In the genomic region with DNA sequence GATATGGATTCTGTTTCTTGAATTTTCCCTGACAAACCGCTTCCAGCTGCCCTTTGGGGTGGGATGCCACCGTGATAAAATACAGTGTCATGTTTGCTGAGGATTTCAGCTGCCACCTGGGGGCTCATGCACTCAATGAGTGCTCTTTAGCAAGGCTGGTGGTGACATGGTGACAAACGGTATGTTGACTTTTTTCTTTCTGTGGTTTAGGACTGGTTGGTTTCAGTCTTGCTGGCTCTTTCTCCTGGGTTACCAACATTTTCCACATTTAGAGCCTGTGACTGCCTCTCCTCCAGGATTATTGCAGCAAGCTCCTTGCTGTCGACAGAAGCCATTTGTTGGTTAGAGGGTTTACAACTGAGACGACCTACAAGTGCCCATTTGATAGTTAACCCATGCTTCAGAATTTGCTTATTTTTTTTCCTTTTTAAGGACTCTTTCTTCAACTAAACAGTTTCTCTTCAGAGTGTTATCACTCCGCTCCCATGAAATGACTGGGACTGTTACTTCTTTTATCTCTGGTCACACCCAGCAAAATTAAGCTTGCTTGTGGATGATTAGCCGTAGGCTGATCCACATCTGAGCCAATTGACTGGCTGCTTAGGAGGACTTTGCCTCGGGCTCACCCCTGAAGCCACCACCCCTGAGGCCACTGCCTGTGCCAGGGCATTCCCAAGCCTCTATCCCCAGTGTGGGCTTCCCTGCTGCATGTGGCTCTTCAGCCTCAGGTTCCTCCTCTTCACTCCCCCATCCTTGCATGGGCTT, we compare ENCODE assay signal across 9 cellular contexts. TPM values are rescaled to one million over a fixed set of nuclear protein-coding genes. Genes with fewer than 3 reads are reported as not detected.
DNase-seq lines count a peak whose midpoint lies in the region; ATAC-seq and TF ChIP-seq lines count a peak whose summit lies in the region.
"Had no signal": no experiment of that assay in that cellular context is flagged by ENCODE, and none has a peak within 500 bp of the region (broad histone marks: within the 10 kb centered on the region; RNA-seq: fewer than 3 reads in every experiment).

No MANE protein-coding gene starts in this region.

- H3K9me3 Mint-ChIP-seq in T-helper 2 cell treated with Interferon-gamma antibody and Interleukin-4, amounts not matched to agents 5 μg/mL and 100 μg/mL, for 36 hours: no peaks in the 10 kb centered on the region
- H3K9me3 Mint-ChIP-seq in naive B cell: peaks cover 0 to 2% (median 0%) of the 10 kb centered on the region in 7 donors
- H3K9me3 Mint-ChIP-seq in activated T-helper 2 cell treated with anti-CD3 and anti-CD28 coated beads, Interferon-gamma antibody, Interleukin-2, Interleukin-4, amounts not matched to agents 10 μg/mL and 5 μg/mL and 100 μg/mL, durations not matched to agents 14 hours and 24 hours and 36 hours: no peaks in the 10 kb centered on the region
- H3K9me3 Mint-ChIP-seq: IgD-negative memory B cell had no signal

- peaks cover 7% of the 10 kb centered on the region for H3K4me1 Mint-ChIP-seq in T-helper 2 cell treated with Interferon-gamma antibody and Interleukin-4, amounts not matched to agents 5 μg/mL and 100 μg/mL, for 36 hours (ENCODE audit: low read depth)
- peaks cover 5 to 15% (median 7%) of the 10 kb centered on the region in 3 donors for H3K4me1 Mint-ChIP-seq in naive B cell
- peaks cover 10% of the 10 kb centered on the region for H3K4me1 Mint-ChIP-seq in activated T-helper 2 cell treated with anti-CD3 and anti-CD28 coated beads, Interferon-gamma antibody, Interleukin-2, Interleukin-4, amounts not matched to agents 10 μg/mL and 5 μg/mL and 100 μg/mL, durations not matched to agents 14 hours and 24 hours and 36 hours (ENCODE audit: low read depth)

- TF ChIP-seq CTCF in GM10248 (IDR thresholded peaks at IDR 0.05; ENCODE audit: control extremely low read depth, extremely low read depth, low read depth, missing control alignments) (peak; percentile 21), A673 (conservative IDR thresholded peaks at IDR 0.05; ENCODE audit: low read depth, low read length) (no peak)

- H3K27ac ChIP-seq in A673 (ENCODE audit: low read depth, low read length, poor library complexity, severe bottlenecking): no peak overlapping the region

- peaks cover 9% of the 10 kb centered on the region for H3K27me3 Mint-ChIP-seq in T-helper 2 cell treated with Interferon-gamma antibody and Interleukin-4, amounts not matched to agents 5 μg/mL and 100 μg/mL, for 36 hours (ENCODE audit: low read depth)
- H3K27me3 Mint-ChIP-seq in naive B cell: peaks cover 18 to 28% (median 20%) of the 10 kb centered on the region in 3 donors
- peaks cover 10% of the 10 kb centered on the region for H3K27me3 Mint-ChIP-seq in activated T-helper 2 cell treated with anti-CD3 and anti-CD28 coated beads, Interferon-gamma antibody, Interleukin-2, Interleukin-4, amounts not matched to agents 10 μg/mL and 5 μg/mL and 100 μg/mL, durations not matched to agents 14 hours and 24 hours and 36 hours (ENCODE audit: low read depth)

- no peaks in the 10 kb centered on the region for H3K9me3 ChIP-seq in A673 (ENCODE audit: low read depth, low read length, poor library complexity, severe bottlenecking)

- ATAC-seq in HG02885 (IDR thresholded peaks at IDR 0.05; ENCODE audit: poor library complexity, unreplicated experiment) (peak; percentile 62), naive B cell (ENCODE audit: low read depth in 2 of 2) (peak; percentile 40 to 44)

- H3K36me3 ChIP-seq in A673 (ENCODE audit: insufficient read depth, low read length, poor library complexity, severe bottlenecking): no peaks in the 10 kb centered on the region

- H3K4me3 Mint-ChIP-seq in T-helper 2 cell treated with Interferon-gamma antibody and Interleukin-4, amounts not matched to agents 5 μg/mL and 100 μg/mL, for 36 hours: no peak overlapping the region
- no peak overlapping the region for H3K4me3 Mint-ChIP-seq in naive B cell
- no peak overlapping the region for H3K4me3 Mint-ChIP-seq in activated T-helper 2 cell treated with anti-CD3 and anti-CD28 coated beads, Interferon-gamma antibody, Interleukin-2, Interleukin-4, amounts not matched to agents 10 μg/mL and 5 μg/mL and 100 μg/mL, durations not matched to agents 14 hours and 24 hours and 36 hours (ENCODE audit: low read depth)

- no peak overlapping the region for H3K4me3 ChIP-seq in A673 (ENCODE audit: low read depth, low read length, poor library complexity, severe bottlenecking)

- POLR2A ChIA-PET in GM10248 (lab: Yijun Ruan, JAX) (no interaction called here), A673 (lab: Charles Lee; ENCODE audit: low non-redundant PET) (no interaction called here)

- H3K4me1 ChIP-seq in A673 (ENCODE audit: insufficient read depth, low read length, poor library complexity, severe bottlenecking): no peaks in the 10 kb centered on the region

- no peak overlapping the region for H3K27ac Mint-ChIP-seq in T-helper 2 cell treated with Interferon-gamma antibody and Interleukin-4, amounts not matched to agents 5 μg/mL and 100 μg/mL, for 36 hours
- H3K27ac Mint-ChIP-seq in naive B cell: peak overlapping the region in 1 of 6 donors; percentile 78
- no peak overlapping the region for H3K27ac Mint-ChIP-seq in activated T-helper 2 cell treated with anti-CD3 and anti-CD28 coated beads, Interferon-gamma antibody, Interleukin-2, Interleukin-4, amounts not matched to agents 10 μg/mL and 5 μg/mL and 100 μg/mL, durations not matched to agents 14 hours and 24 hours and 36 hours
- H3K27ac Mint-ChIP-seq: IgD-negative memory B cell had no signal

- no peaks in the 10 kb centered on the region for H3K27me3 ChIP-seq in A673 (replicated peaks; ENCODE audit: insufficient read depth, low read depth, low read length, poor library complexity)

- no peaks in the 10 kb centered on the region for H3K36me3 Mint-ChIP-seq in T-helper 2 cell treated with Interferon-gamma antibody and Interleukin-4, amounts not matched to agents 5 μg/mL and 100 μg/mL, for 36 hours (ENCODE audit: low read depth)
- H3K36me3 Mint-ChIP-seq in naive B cell: no peaks in the 10 kb centered on the region
- H3K36me3 Mint-ChIP-seq in activated T-helper 2 cell treated with anti-CD3 and anti-CD28 coated beads, Interferon-gamma antibody, Interleukin-2, Interleukin-4, amounts not matched to agents 10 μg/mL and 5 μg/mL and 100 μg/mL, durations not matched to agents 14 hours and 24 hours and 36 hours (ENCODE audit: low read depth): no peaks in the 10 kb centered on the region

- no TSS peak for BruUV-seq in A673 (replicated peaks; lab: Mats Ljungman, UMichigan)

- no peak for DNase-seq in GM10248 (ENCODE audit: extremely low spot score)
- peak; percentile 17 for DNase-seq in T-helper 2 cell treated with Interferon-gamma antibody and Interleukin-4, amounts not matched to agents 5 μg/mL and 100 μg/mL, for 36 hours (ENCODE audit: low spot score)
- no peak for DNase-seq in naive B cell
- DNase-seq in activated T-helper 2 cell treated with anti-CD3 and anti-CD28 coated beads, Interferon-gamma antibody, Interleukin-2, Interleukin-4, amounts not matched to agents 10 μg/mL and 5 μg/mL and 100 μg/mL, durations not matched to agents 14 hours and 24 hours and 36 hours (ENCODE audit: low spot score): no peak
- DNase-seq in activated gamma-delta T cell (lab: John Stamatoyannopoulos, UW): no peak
- DNase-seq in A673 (ENCODE audit: low spot score): no peak
- DNase-seq in COR-L47 (lab: John Stamatoyannopoulos, UW): no peak

- intact Hi-C loops in activated T-helper 2 cell treated with anti-CD3 and anti-CD28 coated beads, Interferon-gamma antibody, Interleukin-2, Interleukin-4, amounts not matched to agents 10 μg/mL and 5 μg/mL and 100 μg/mL, durations not matched to agents 14 hours and 24 hours and 36 hours (cut with micrococcal nuclease): loop anchor here (5.0 kb wide), 2 partner anchors 91 to 209 kb away; no protein-coding TSS in a partner anchor
- intact Hi-C loops in A673 (cut with micrococcal nuclease; ENCODE audit: unreplicated experiment): no loop called here

- CTCF ChIA-PET in GM10248 (lab: Yijun Ruan, JAX): no interaction called here
- CTCF ChIA-PET in A673 (lab: Charles Lee): no interaction called here

RNA-seq across cellular contexts. Expression of gene CDYL, which starts 48.4 kb away (rescaled TPM):
- 1 to 10 TPM; 5.5 to 9.8 (median 7.8) TPM for polyA plus RNA-seq in naive B cell (ENCODE audit: low read depth in 6 of 6)
- total RNA-seq in activated T-helper 2 cell treated with anti-CD3 and anti-CD28 coated beads, Interferon-gamma antibody, Interleukin-2, Interleukin-4, amounts not matched to agents 10 μg/mL and 5 μg/mL and 100 μg/mL, durations not matched to agents 14 hours and 24 hours and 36 hours: 40.0 and 40.9 TPM in 2 replicates
- 57.6 and 66.6 TPM in 2 replicates for total RNA-seq in A673 (2021)
